In the genomic region with DNA sequence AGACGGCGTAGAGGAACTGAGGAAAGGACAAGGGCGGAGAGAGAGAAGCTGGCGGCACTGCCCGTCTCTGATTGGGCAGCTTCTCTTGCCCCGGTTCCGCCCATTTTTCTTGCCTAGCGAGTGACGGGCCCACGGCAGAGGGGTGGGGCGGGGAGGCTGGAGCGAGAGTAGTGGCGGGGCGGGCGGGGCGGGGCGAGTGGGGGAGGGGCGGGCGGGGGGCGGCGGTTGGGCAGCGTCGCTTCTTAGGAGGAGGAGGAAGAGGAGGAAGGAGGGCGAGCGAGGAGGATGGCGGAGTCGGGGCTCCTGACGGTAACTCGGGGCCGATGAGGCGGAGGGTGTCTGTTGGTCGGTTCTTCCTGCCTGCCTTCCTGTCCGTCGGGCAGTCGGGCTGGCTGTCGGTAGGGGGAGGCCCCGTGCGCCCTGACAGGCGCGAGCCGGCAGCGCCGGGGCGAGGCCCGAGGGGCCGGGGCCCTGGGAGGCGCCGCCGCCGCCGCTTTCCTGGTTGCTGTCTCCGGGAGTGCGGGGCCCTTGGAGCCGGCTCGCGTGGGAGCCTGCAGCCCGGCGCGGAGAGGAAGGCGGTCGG, we compare ENCODE assay signal across 8 cellular contexts. TPM values are rescaled to one million over a fixed set of nuclear protein-coding genes. Genes with fewer than 3 reads are reported as not detected.
A peak's percentile ranks its signal among the peaks of the same experiment; 100 is the strongest.
DNase-seq lines count a peak whose midpoint lies in the region; ATAC-seq, FAIRE-seq and TF ChIP-seq lines count a peak whose summit lies in the region.

Gene SHOC2 (plus strand): TSS at position 256 of the 583 bp plus-strand sequence. CDS start 44,755 bp downstream, outside the sequence.

- peaks cover 13% of the 10 kb centered on the region for H3K36me3 Mint-ChIP-seq in activated T-helper 1 cell treated with anti-CD3 and anti-CD28 coated beads, Interleukin-12 subunit alpha, Interleukin-12 subunit beta, Interleukin-2, Interleukin-4 antibody, amounts not matched to agents 30 ng/mL and 10 ng/mL and 1 ng/mL, durations not matched to agents 14 hours and 24 hours and 36 hours (ENCODE audit: low read depth)

- peaks cover 53% of the 10 kb centered on the region for H3K4me1 Mint-ChIP-seq in activated T-helper 1 cell treated with anti-CD3 and anti-CD28 coated beads, Interleukin-12 subunit alpha, Interleukin-12 subunit beta, Interleukin-2, Interleukin-4 antibody, amounts not matched to agents 30 ng/mL and 10 ng/mL and 1 ng/mL, durations not matched to agents 14 hours and 24 hours and 36 hours (ENCODE audit: low read depth)

- peak within 1 kb of the TSS; percentile 83 for H3K27ac ChIP-seq in HCT116 (ENCODE audit: low read depth, low read length)
- H3K27ac ChIP-seq in neutrophil = peak within 1 kb of the TSS; percentile 99
- peak within 1 kb of the TSS; percentile 96 for H3K27ac ChIP-seq in thymus (ENCODE audit: low read depth)

- RAD21 ChIA-PET in HCT116 (lab: Charles Lee; ENCODE audit: low non-redundant PET in 1 of 2, low total read pairs in 2 of 2, uncharacterized antibody in 2 of 2, unreplicated experiment in 2 of 2) = interaction anchor here in 1 of 2 experiments (1.2 kb wide), 1 partner anchor 173 kb away, joined by 3 read pairs; no protein-coding TSS in a partner anchor

- TF ChIP-seq RAD21 in HCT116 (IDR thresholded peaks at IDR 0.05; ENCODE audit: low read depth) = no peak

- no peak for FAIRE-seq in GM12891 (lab: Jason Lieb, UNC)

- ATAC-seq in HCT116 = peak; percentile 44

- no peaks in the 10 kb centered on the region; the same call in 1 of the 2 replicates for H4K20me1 ChIP-seq in HCT116 (ENCODE audit: insufficient read depth)

- no peaks in the 10 kb centered on the region for H3K27me3 Mint-ChIP-seq in activated T-helper 1 cell treated with anti-CD3 and anti-CD28 coated beads, Interleukin-12 subunit alpha, Interleukin-12 subunit beta, Interleukin-2, Interleukin-4 antibody, amounts not matched to agents 30 ng/mL and 10 ng/mL and 1 ng/mL, durations not matched to agents 14 hours and 24 hours and 36 hours (ENCODE audit: insufficient read depth)

- peak within 1 kb of the TSS; percentile 97 for H3K27ac Mint-ChIP-seq in activated T-helper 1 cell treated with anti-CD3 and anti-CD28 coated beads, Interleukin-12 subunit alpha, Interleukin-12 subunit beta, Interleukin-2, Interleukin-4 antibody, amounts not matched to agents 30 ng/mL and 10 ng/mL and 1 ng/mL, durations not matched to agents 14 hours and 24 hours and 36 hours

- TF ChIP-seq CTCF in HCT116 (IDR thresholded peaks at IDR 0.05 in 2 of 3, conservative IDR thresholded peaks at IDR 0.05 in 1 of 3; ENCODE audit: borderline replicate concordance in 1 of 3, insufficient read depth in 1 of 3, low read depth in 2 of 3, low read length in 2 of 3) = peak in 1 of 3 experiments; percentile 19; a peak in 1 of 6 replicates
- peak; percentile 2 for TF ChIP-seq CTCF in fibroblast of mammary gland (conservative IDR thresholded peaks at IDR 0.05; ENCODE audit: control insufficient read depth, insufficient read depth, low read depth, low read length)
- TF ChIP-seq CTCF in neutrophil (IDR thresholded peaks at IDR 0.05) = peak; percentile 16

- TF ChIP-seq POLR2A in GM12891 (IDR thresholded peaks at IDR 0.05; ENCODE audit: low read depth, low read length) (peak; percentile 88), HCT116 (IDR thresholded peaks at IDR 0.05; ENCODE audit: borderline replicate concordance, extremely low read depth, insufficient read depth, insufficient read length) (peak; percentile 81)

- no peaks in the 10 kb centered on the region for H3K9me3 Mint-ChIP-seq in activated T-helper 1 cell treated with anti-CD3 and anti-CD28 coated beads, Interleukin-12 subunit alpha, Interleukin-12 subunit beta, Interleukin-2, Interleukin-4 antibody, amounts not matched to agents 30 ng/mL and 10 ng/mL and 1 ng/mL, durations not matched to agents 14 hours and 24 hours and 36 hours

- H3K9me3 ChIP-seq in HCT116 (ENCODE audit: control insufficient read depth in 1 of 2, insufficient read depth in 1 of 2, low read depth in 1 of 2, low read length in 2 of 2) (no peaks in the 10 kb centered on the region), neutrophil (no peaks in the 10 kb centered on the region), thymus (ENCODE audit: control insufficient read depth) (no peaks in the 10 kb centered on the region)

- no peaks in the 10 kb centered on the region for H3K27me3 ChIP-seq in HCT116 (ENCODE audit: insufficient read depth, low read length)
- H3K27me3 ChIP-seq in neutrophil = no peaks in the 10 kb centered on the region
- no peaks in the 10 kb centered on the region for H3K27me3 ChIP-seq in thymus (ENCODE audit: control insufficient read depth, insufficient read depth)

- H3K4me3 Mint-ChIP-seq in activated T-helper 1 cell treated with anti-CD3 and anti-CD28 coated beads, Interleukin-12 subunit alpha, Interleukin-12 subunit beta, Interleukin-2, Interleukin-4 antibody, amounts not matched to agents 30 ng/mL and 10 ng/mL and 1 ng/mL, durations not matched to agents 14 hours and 24 hours and 36 hours = peak within 1 kb of the TSS; percentile 97

- under 1% methylated on average over 59 of the region's 61 CpGs for WGBS in thymus

- peak within 1 kb of the TSS; percentile 76 for H2AFZ ChIP-seq in HCT116 (ENCODE audit: low read depth, low read length, poor library complexity, severe bottlenecking)

- intact Hi-C loops in HCT116 (cut with micrococcal nuclease) = no loop called here
- intact Hi-C loops in activated T-helper 1 cell treated with anti-CD3 and anti-CD28 coated beads, Interleukin-12 subunit alpha, Interleukin-12 subunit beta, Interleukin-2, Interleukin-4 antibody, amounts not matched to agents 30 ng/mL and 10 ng/mL and 1 ng/mL, durations not matched to agents 14 hours and 24 hours and 36 hours (cut with micrococcal nuclease) = loop anchor here (1.0 to 10.0 kb wide), 15 partner anchors 48 to 1265 kb away; partner anchors contain the start of genes ADRA2A, DUSP5, GPAM and PDCD4

- peak within 1 kb of the TSS; percentile 89 for H3K4me2 ChIP-seq in HCT116 (ENCODE audit: low read length)

- POLR2A ChIA-PET in HCT116 (lab: Charles Lee) = interaction anchor here (0.6 to 3.0 kb wide), 19 partner anchors 9 to 1456 kb away, joined by 3 to 35 read pairs (median 5); partner anchors contain the start of gene PDCD4

- H3K4me1 ChIP-seq in HCT116 (ENCODE audit: control insufficient read depth in 1 of 2, insufficient read depth in 2 of 2, low read length in 2 of 2) = peaks cover 4 to 17% of the 10 kb centered on the region in 2 experiments; a peak in 3 of 4 replicates
- H3K4me1 ChIP-seq in neutrophil (ENCODE audit: control insufficient read depth in 1 of 2, insufficient read depth in 1 of 2, low read depth in 1 of 2, low read length in 1 of 2) = peaks cover 31 to 46% of the 10 kb centered on the region in 2 experiments
- no peaks in the 10 kb centered on the region for H3K4me1 ChIP-seq in thymus (ENCODE audit: control insufficient read depth, insufficient read depth, low read length)

- H3K4me3 ChIP-seq in HCT116 (replicated peaks in 1 of 2; ENCODE audit: low read depth in 1 of 2, low read length in 2 of 2) (peak within 1 kb of the TSS; percentile 80 to 86), fibroblast of mammary gland (ENCODE audit: control insufficient read depth, low read depth, low read length) (peak within 1 kb of the TSS; percentile 91), neutrophil (ENCODE audit: low read depth in 1 of 2, low read length in 1 of 2) (peak within 1 kb of the TSS; percentile 90 to 94), thymus (ENCODE audit: low read length) (peak within 1 kb of the TSS; percentile 57)

- CTCF ChIA-PET in HCT116 (lab: Charles Lee) = interaction anchor here (0.6 to 1.8 kb wide), 12 partner anchors 17 to 784 kb away, joined by 3 to 9 read pairs (median 3); no protein-coding TSS in a partner anchor

- H3K9me2 ChIP-seq in HCT116 (ENCODE audit: insufficient read depth) = no peaks in the 10 kb centered on the region

- no TSS peak for BruUV-seq in HCT116 (replicated peaks; lab: Mats Ljungman, UMichigan)

- H3K36me3 ChIP-seq in HCT116 (ENCODE audit: control insufficient read depth in 1 of 2, insufficient read depth in 2 of 2, low read length in 2 of 2) = no peaks in the 10 kb centered on the region
- peaks cover 6% of the 10 kb centered on the region for H3K36me3 ChIP-seq in neutrophil
- no peaks in the 10 kb centered on the region for H3K36me3 ChIP-seq in thymus (ENCODE audit: control insufficient read depth, insufficient read depth)

- H3K79me2 ChIP-seq in HCT116 (ENCODE audit: insufficient read depth, low read length) = peaks cover 48% of the 10 kb centered on the region

- peak within 1 kb of the TSS; percentile 77 for H3K9ac ChIP-seq in HCT116 (ENCODE audit: low read length)

- DNase-seq in GM12891 (ENCODE audit: insufficient read length, low spot score) (peak; percentile 63), HCT116 (ENCODE audit: low read depth, low spot score) (no peak), NCI-H526 treated with DMSO at 0.1 percent for 48 hours (lab: John Stamatoyannopoulos, UW) (peak; percentile 58), fibroblast of mammary gland (ENCODE audit: low read depth) (no peak), EL (no peak)
- DNase-seq in activated T-helper 1 cell treated with anti-CD3 and anti-CD28 coated beads, Interleukin-12 subunit alpha, Interleukin-12 subunit beta, Interleukin-2, Interleukin-4 antibody, amounts not matched to agents 30 ng/mL and 10 ng/mL and 1 ng/mL, durations not matched to agents 14 hours and 24 hours and 36 hours (ENCODE audit: low spot score) = peak; percentile 98

TF ChIP-seq in GM12891, 5 proteins besides CTCF, POLR2A, EP300 and RAD21:
- TF ChIP-seq POU2F2 (IDR thresholded peaks at IDR 0.05; ENCODE audit: low read depth, low read length) = no peak
- TF ChIP-seq TAF1 (IDR thresholded peaks at IDR 0.05; ENCODE audit: low read depth, low read length) = peak; percentile 68; the same call in 1 of the 2 replicates
- no peak; the same call in 1 of the 2 replicates for TF ChIP-seq SPI1 (IDR thresholded peaks at IDR 0.05; ENCODE audit: low read depth, low read length)
- peak; percentile 82 for TF ChIP-seq POLR2AphosphoS5 (IDR thresholded peaks at IDR 0.05; ENCODE audit: low read depth, low read length)
- TF ChIP-seq PAX5 (IDR thresholded peaks at IDR 0.05; ENCODE audit: insufficient read depth, low read length, severe bottlenecking) = peak; percentile 25

TF ChIP-seq in HCT116, 20 proteins besides CTCF, POLR2A, EP300 and RAD21:
- peak; percentile 95 for TF ChIP-seq ZFX (IDR thresholded peaks at IDR 0.05)
- no peak for TF ChIP-seq EGR1 (IDR thresholded peaks at IDR 0.05; ENCODE audit: low read depth)
- peak; percentile 89 for TF ChIP-seq POLR2AphosphoS5 (IDR thresholded peaks at IDR 0.05; ENCODE audit: low read depth, low read length)
- no peak for TF ChIP-seq CBX3 (IDR thresholded peaks at IDR 0.05; ENCODE audit: low read depth)

RNA-seq across cellular contexts. Expression of gene SHOC2, which starts in this region (rescaled TPM):
- polyA plus RNA-seq in GM12891 (2012; ENCODE audit: low read depth, missing spikeins) = 24.4 TPM
- 39.5 TPM for total RNA-seq in HCT116 (2021; ENCODE audit: unreplicated experiment)
- polyA plus RNA-seq in HCT116 (2012) = 8.8 and 12.7 TPM in 2 replicates
- total RNA-seq in activated T-helper 1 cell treated with anti-CD3 and anti-CD28 coated beads, Interleukin-12 subunit alpha, Interleukin-12 subunit beta, Interleukin-2, Interleukin-4 antibody, amounts not matched to agents 30 ng/mL and 10 ng/mL and 1 ng/mL, durations not matched to agents 14 hours and 24 hours and 36 hours = 44.2 and 50.7 TPM in 2 replicates
- 31.0 TPM for polyA plus RNA-seq in thymus

Comparison
In these comparisons a context has a peak if more than half of its experiments do, and no peak if none do; other contexts are left out.
1. DNase-seq: peak in GM12891 (single experiment), NCI-H526 treated with DMSO at 0.1 percent for 48 hours (single experiment) and activated T-helper 1 cell treated with anti-CD3 and anti-CD28 coated beads, Interleukin-12 subunit alpha, Interleukin-12 subunit beta, Interleukin-2, Interleukin-4 antibody, amounts not matched to agents 30 ng/mL and 10 ng/mL and 1 ng/mL, durations not matched to agents 14 hours and 24 hours and 36 hours (single experiment); none in HCT116 (single experiment), fibroblast of mammary gland (single experiment) and EL (single experiment).
2. Peak in every context shown above with its lines, with median percentiles within 50 percentile points of each other: H3K27ac ChIP-seq and H3K4me3 ChIP-seq.